Comparison of ENCODE assay signal across 33 cellular contexts in the genomic region with DNA sequence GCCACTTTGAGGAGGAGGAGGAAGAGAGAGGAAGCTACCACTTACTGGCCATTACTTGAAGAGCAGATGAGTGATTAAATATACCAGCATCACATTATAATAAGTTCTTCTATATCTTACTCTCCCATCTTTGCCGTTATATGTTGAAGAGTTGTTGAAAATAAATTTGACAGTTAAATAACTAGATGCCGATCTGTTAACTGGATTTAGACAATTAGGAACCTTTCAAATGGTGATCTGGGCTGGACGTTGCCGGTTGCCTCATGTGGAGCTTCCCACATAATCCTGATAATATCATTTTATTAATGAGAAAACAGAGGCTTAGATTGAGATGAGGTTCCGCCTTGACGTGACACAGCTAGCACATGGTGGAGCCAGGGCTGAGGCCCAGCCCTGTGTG.
"Had no signal": no experiment of that assay in that cellular context is flagged by ENCODE, and none has a peak within 500 bp of the region (broad histone marks: within the 10 kb centered on the region; RNA-seq: fewer than 3 reads in every experiment).

No MANE protein-coding gene starts in this region.

- DNase-seq: activated B cell treated with CpG ODN at 0.5 μM for 24 hours; activated CD4-positive, alpha-beta memory T cell treated with anti-CD3 and anti-CD28 coated beads for 36 hours; activated CD4-positive, alpha-beta T cell treated with anti-CD3 and anti-CD28 coated beads for 4 hours; activated CD4-positive, alpha-beta T cell treated with anti-CD3 and anti-CD28 coated beads, Interleukin-2, amount 10 ng/mL, durations not matched to agents 24 days and 14 days; activated CD4-positive, alpha-beta T cell treated with anti-CD3 and anti-CD28 coated beads, Interleukin-2, amount 50 U/mL, for 1 hour; activated CD4-positive, alpha-beta T cell treated with anti-CD3 and anti-CD28 coated beads, Interleukin-2, amount 50 U/mL, for 4 hours; activated CD4-positive, CD25-positive, alpha-beta regulatory T cell treated with anti-CD3 and anti-CD28 coated beads, Interleukin-2, amount 50 U/mL, for 72 hours; activated CD8-positive, alpha-beta memory T cell treated with anti-CD3 and anti-CD28 coated beads, Interleukin-2, amount 50 U/mL, for 4 hours; activated CD8-positive, alpha-beta T cell treated with anti-CD3 and anti-CD28 coated beads for 36 hours; activated effector memory CD4-positive, alpha-beta T cell treated with anti-CD3 and anti-CD28 coated beads, Interleukin-2, amount 50 U/mL, for 16 hours; activated gamma-delta T cell treated with Interleukin-2 at 50 U/mL for 16 hours; activated naive CD4-positive, alpha-beta T cell; activated naive CD4-positive, alpha-beta T cell treated with anti-CD3 and anti-CD28 coated beads for 36 hours; activated naive CD4-positive, alpha-beta T cell treated with anti-CD3 and anti-CD28 coated beads, Interleukin-2, amount 50 U/mL, for 16 hours; activated naive CD8-positive, alpha-beta T cell treated with anti-CD3 and anti-CD28 coated beads for 36 hours; activated T-cell treated with anti-CD3 and anti-CD28 coated beads for 4 hours; activated T-cell treated with anti-CD3 and anti-CD28 coated beads, Interleukin-2, amount 50 U/mL, for 1 hour; activated T-cell treated with anti-CD3 and anti-CD28 coated beads, Interleukin-2, amount 50 U/mL, for 4 hours; activated T-cell treated with anti-CD3 and anti-CD28 coated beads, Interleukin-2, amount 50 U/mL, for 72 hours; adrenal gland; amniotic stem cell; aorta; body of pancreas; brain microvascular endothelial cell; central memory CD4-positive, alpha-beta T cell; T-helper 2 cell; T-helper 9 cell had no signal

- H3K4me1 Mint-ChIP-seq: activated B cell treated with CpG ODN at 0.5 μM for 24 hours had no signal

- H3K27ac ChIP-seq: adrenal gland, body of pancreas, brain microvascular endothelial cell, breast epithelium, VCaP had no signal

- H3K36me3 ChIP-seq: adrenal gland, brain microvascular endothelial cell, breast epithelium had no signal

- H3K27me3 Mint-ChIP-seq: activated B cell treated with CpG ODN at 0.5 μM for 24 hours; activated CD4-positive, alpha-beta memory T cell treated with anti-CD3 and anti-CD28 coated beads for 36 hours; activated CD4-positive, alpha-beta T cell treated with anti-CD3 and anti-CD28 coated beads, Interleukin-2, amount 10 ng/mL, durations not matched to agents 24 days and 14 days; activated CD8-positive, alpha-beta T cell treated with anti-CD3 and anti-CD28 coated beads for 36 hours; activated naive CD8-positive, alpha-beta T cell treated with anti-CD3 and anti-CD28 coated beads for 36 hours; activated T-helper 17 cell treated with anti-CD3 and anti-CD28 coated beads, Interleukin-2, amount 50 U/mL, for 72 hours had no signal

- ATAC-seq: activated CD8-positive, alpha-beta T cell treated with anti-CD3 and anti-CD28 coated beads for 36 hours; activated naive CD4-positive, alpha-beta T cell treated with anti-CD3 and anti-CD28 coated beads, Interleukin-2, amount 50 U/mL, for 72 hours; activated T-cell treated with anti-CD3 and anti-CD28 coated beads, Interleukin-2, amount 50 U/mL, for 4 hours; activated T-cell treated with anti-CD3 and anti-CD28 coated beads, Interleukin-2, amount 50 U/mL, for 72 hours; activated T-helper 17 cell treated with anti-CD3 and anti-CD28 coated beads, Interleukin-2, amount 50 U/mL, for 72 hours; body of pancreas had no signal

- H3K27me3 ChIP-seq: adrenal gland, body of pancreas, brain microvascular endothelial cell, breast epithelium had no signal

- H3K27ac Mint-ChIP-seq: activated B cell treated with CpG ODN at 0.5 μM for 24 hours; activated CD4-positive, alpha-beta memory T cell treated with anti-CD3 and anti-CD28 coated beads for 36 hours; activated CD4-positive, alpha-beta T cell treated with anti-CD3 and anti-CD28 coated beads, Interleukin-2, amount 10 ng/mL, durations not matched to agents 24 days and 14 days; activated CD8-positive, alpha-beta T cell treated with anti-CD3 and anti-CD28 coated beads for 36 hours; activated naive CD4-positive, alpha-beta T cell treated with anti-CD3 and anti-CD28 coated beads for 36 hours; activated naive CD4-positive, alpha-beta T cell treated with anti-CD3 and anti-CD28 coated beads, Interleukin-2, amount 50 U/mL, for 72 hours; activated naive CD8-positive, alpha-beta T cell treated with anti-CD3 and anti-CD28 coated beads for 36 hours; activated T-cell treated with anti-CD3 and anti-CD28 coated beads, Interleukin-2, amount 50 U/mL, for 72 hours; activated T-helper 1 cell treated with anti-CD3 and anti-CD28 coated beads, Interleukin-12 subunit alpha, Interleukin-12 subunit beta, Interleukin-2, Interleukin-4 antibody, amounts not matched to agents 30 ng/mL and 10 ng/mL and 1 ng/mL, durations not matched to agents 14 hours and 24 hours and 36 hours; activated T-helper 17 cell treated with anti-CD3 and anti-CD28 coated beads, Interleukin-2, amount 50 U/mL, for 72 hours; T-helper 2 cell treated with Interferon-gamma antibody and Interleukin-4, amounts not matched to agents 5 μg/mL and 100 μg/mL, for 36 hours had no signal

- H3K4me1 ChIP-seq: breast epithelium had no signal

- H3K9me3 ChIP-seq: adrenal gland, body of pancreas, breast epithelium had no signal

- H3K4me3 ChIP-seq: adrenal gland, body of pancreas, breast epithelium had no signal

- H3K4me3 Mint-ChIP-seq: activated B cell treated with CpG ODN at 0.5 μM for 24 hours; activated CD4-positive, alpha-beta memory T cell treated with anti-CD3 and anti-CD28 coated beads for 36 hours; activated CD4-positive, alpha-beta T cell treated with anti-CD3 and anti-CD28 coated beads, Interleukin-2, amount 10 ng/mL, durations not matched to agents 24 days and 14 days; activated CD8-positive, alpha-beta T cell treated with anti-CD3 and anti-CD28 coated beads for 36 hours; activated naive CD4-positive, alpha-beta T cell treated with anti-CD3 and anti-CD28 coated beads for 36 hours; activated naive CD8-positive, alpha-beta T cell treated with anti-CD3 and anti-CD28 coated beads for 36 hours; activated T-cell treated with anti-CD3 and anti-CD28 coated beads, Interleukin-2, amount 50 U/mL, for 4 hours; activated T-cell treated with anti-CD3 and anti-CD28 coated beads, Interleukin-2, amount 50 U/mL, for 72 hours; activated T-helper 1 cell treated with anti-CD3 and anti-CD28 coated beads, Interleukin-12 subunit alpha, Interleukin-12 subunit beta, Interleukin-2, Interleukin-4 antibody, amounts not matched to agents 30 ng/mL and 10 ng/mL and 1 ng/mL, durations not matched to agents 14 hours and 24 hours and 36 hours; activated T-helper 17 cell treated with anti-CD3 and anti-CD28 coated beads, Interleukin-2, amount 50 U/mL, for 72 hours; T-helper 2 cell treated with Interferon-gamma antibody and Interleukin-4, amounts not matched to agents 5 μg/mL and 100 μg/mL, for 36 hours had no signal

- H3K9me3 Mint-ChIP-seq: activated B cell treated with CpG ODN at 0.5 μM for 24 hours; activated CD4-positive, alpha-beta memory T cell treated with anti-CD3 and anti-CD28 coated beads for 36 hours; activated CD4-positive, alpha-beta T cell treated with anti-CD3 and anti-CD28 coated beads, Interleukin-2, amount 10 ng/mL, durations not matched to agents 24 days and 14 days; activated CD8-positive, alpha-beta T cell treated with anti-CD3 and anti-CD28 coated beads for 36 hours; activated naive CD4-positive, alpha-beta T cell treated with anti-CD3 and anti-CD28 coated beads for 36 hours; activated naive CD4-positive, alpha-beta T cell treated with anti-CD3 and anti-CD28 coated beads, Interleukin-2, amount 50 U/mL, for 72 hours; activated naive CD8-positive, alpha-beta T cell treated with anti-CD3 and anti-CD28 coated beads for 36 hours; activated T-cell treated with anti-CD3 and anti-CD28 coated beads, Interleukin-2, amount 50 U/mL, for 4 hours; activated T-cell treated with anti-CD3 and anti-CD28 coated beads, Interleukin-2, amount 50 U/mL, for 72 hours; activated T-helper 1 cell treated with anti-CD3 and anti-CD28 coated beads, Interleukin-12 subunit alpha, Interleukin-12 subunit beta, Interleukin-2, Interleukin-4 antibody, amounts not matched to agents 30 ng/mL and 10 ng/mL and 1 ng/mL, durations not matched to agents 14 hours and 24 hours and 36 hours; activated T-helper 17 cell treated with anti-CD3 and anti-CD28 coated beads, Interleukin-2, amount 50 U/mL, for 72 hours; T-helper 2 cell treated with Interferon-gamma antibody and Interleukin-4, amounts not matched to agents 5 μg/mL and 100 μg/mL, for 36 hours had no signal
